In genomic region chr20:35992713-35993335, GRCh38 we compare ENCODE assay signal across 8 cellular contexts. TPM values are rescaled to one million over a fixed set of nuclear protein-coding genes. Genes with fewer than 3 reads are reported as not detected.
DNase-seq lines count a peak whose midpoint lies in the region; ATAC-seq and TF ChIP-seq lines count a peak whose summit lies in the region.

No MANE protein-coding gene starts in this region.

- H3K36me3 ChIP-seq in Peyer's patch (no peaks in the 10 kb centered on the region), neutrophil (no peaks in the 10 kb centered on the region), aorta (ENCODE audit: control insufficient read depth in 1 of 2, insufficient read depth in 2 of 2, low read length in 1 of 2) (no peaks in the 10 kb centered on the region)

- H3K4me1 ChIP-seq in Peyer's patch (no peaks in the 10 kb centered on the region), neutrophil (ENCODE audit: control insufficient read depth in 1 of 2, insufficient read depth in 1 of 2, low read depth in 1 of 2, low read length in 1 of 2) (no peaks in the 10 kb centered on the region), aorta (ENCODE audit: control insufficient read depth in 1 of 2, insufficient read depth in 2 of 2, low read length in 2 of 2) (no peaks in the 10 kb centered on the region)

- ATAC-seq in aorta (ENCODE audit: low FRiP score) = peak; percentile 82
- no peak for ATAC-seq in GM19324 (IDR thresholded peaks at IDR 0.05; ENCODE audit: low FRiP score, unreplicated experiment)

- WGBS in aorta, 2 donors = 1 to 3% methylated on average over 6 of the region's 6 CpGs

- intact Hi-C loops in aorta (cut with DNase I) = loop anchor here in 1 of 2 donors (5.0 to 10.0 kb wide), 2 partner anchors 72 to 209 kb away; no protein-coding TSS in a partner anchor

- H3K27me3 ChIP-seq in Peyer's patch (no peaks in the 10 kb centered on the region), neutrophil (peaks cover 35% of the 10 kb centered on the region), aorta (ENCODE audit: control insufficient read depth in 1 of 2, insufficient read depth in 2 of 2, low read length in 1 of 2) (no peaks in the 10 kb centered on the region)

- no peak overlapping the region for H3K4me3 ChIP-seq in Peyer's patch
- no peak overlapping the region for H3K4me3 ChIP-seq in foreskin fibroblast (ENCODE audit: low read depth in 1 of 2, low read length in 2 of 2)
- no peak overlapping the region for H3K4me3 ChIP-seq in neutrophil (ENCODE audit: low read depth in 1 of 2, low read length in 1 of 2)
- H3K4me3 ChIP-seq in aorta (ENCODE audit: low read length in 2 of 2) = no peak overlapping the region

- H3K27ac ChIP-seq in Peyer's patch (no peak overlapping the region), neutrophil (no peak overlapping the region), aorta (ENCODE audit: low read depth in 1 of 2, low read length in 2 of 2) (no peak overlapping the region)

- H3K9me3 ChIP-seq in Peyer's patch = no peaks in the 10 kb centered on the region
- H3K9me3 ChIP-seq in neutrophil = no peaks in the 10 kb centered on the region
- no peaks in the 10 kb centered on the region for H3K9me3 ChIP-seq in aorta (ENCODE audit: control insufficient read depth, low read length)

- DNase-seq in DMS114 treated with DMSO at 0.1 percent for 48 hours (lab: John Stamatoyannopoulos, UW; ENCODE audit: unreplicated experiment) (peak; percentile 64), Kasumi-1 (lab: John Stamatoyannopoulos, UW) (peak; percentile 78 to 84), Peyer's patch (peak in 2 of 3 donors; percentile 37 to 71), foreskin fibroblast (peak; percentile 44 to 82), aorta (no peak)
- peak; percentile 11 for DNase-seq in activated T-helper 9 cell treated with anti-CD3 and anti-CD28 coated beads, Interleukin-2, amount 50 U/mL, for 16 hours (ENCODE audit: low read depth)

- peak; percentile 64 to 83 (median 72) for TF ChIP-seq CTCF in Peyer's patch (IDR thresholded peaks at IDR 0.05)
- TF ChIP-seq CTCF in foreskin fibroblast (IDR thresholded peaks at IDR 0.05; ENCODE audit: low read depth, low read length) = peak; percentile 85
- TF ChIP-seq CTCF in neutrophil (IDR thresholded peaks at IDR 0.05) = peak; percentile 80

- no peak for TF ChIP-seq POLR2A in Peyer's patch (IDR thresholded peaks at IDR 0.05)

RNA-seq across cellular contexts. Expression of gene CNBD2, which starts 24.4 kb away (rescaled TPM):
- 10 to 100 TPM in 1 of 4 donors, 1 to 10 TPM in 3; 4.3 to 17.9 (median 8.6) TPM for total RNA-seq in Peyer's patch
- total RNA-seq in aorta = 1 to 10 TPM; 2.0 to 2.5 TPM
- polyA plus RNA-seq in aorta = 10 to 100 TPM in 1 of 2 donors, 1 to 10 TPM in 1; 6.8 to 11.2 TPM

RNA-seq across cellular contexts. Expression of gene SCAND1, which starts 38.5 kb away (rescaled TPM):
- total RNA-seq in Peyer's patch (100 to 1,000 TPM in 1 of 4 donors, 10 to 100 TPM in 3; 61.1 to 133 (median 83.4) TPM), aorta (10 to 100 TPM; 47.7 to 48.4 TPM)
- polyA plus RNA-seq in aorta = 100 to 1,000 TPM in 1 of 2 donors, 10 to 100 TPM in 1; 55.3 to 117 TPM

Comparison
In these comparisons a context has a peak if more than half of its experiments do, and no peak if none do; other contexts are left out.
1. DNase-seq: peak in DMS114 treated with DMSO at 0.1 percent for 48 hours (single experiment), Kasumi-1 (2 of 2), Peyer's patch (2 of 3), activated T-helper 9 cell treated with anti-CD3 and anti-CD28 coated beads, Interleukin-2, amount 50 U/mL, for 16 hours (single experiment) and foreskin fibroblast (2 of 2); none in aorta (0 of 2).
2. Peak in every context shown above with its lines, with median percentiles within 50 percentile points of each other: CTCF ChIP-seq.